Comparison of ENCODE assay signal across 16 cellular contexts in genomic region chr12:52441320-52441911, GRCh38. TPM values are rescaled to one million over a fixed set of nuclear protein-coding genes. Genes with fewer than 3 reads are reported as not detected.
DNase-seq lines count a peak whose midpoint lies in the region; ATAC-seq, FAIRE-seq and TF ChIP-seq lines count a peak whose summit lies in the region.
"Had no signal": no experiment of that assay in that cellular context is flagged by ENCODE, and none has a peak within 500 bp of the region (broad histone marks: within the 10 kb centered on the region; RNA-seq: fewer than 3 reads in every experiment).

No MANE protein-coding gene starts in this region.

- H3K9me3 Mint-ChIP-seq in neural progenitor cell, result no peaks in the 10 kb centered on the region
- peaks cover 0 to 2% (median 0%) of the 10 kb centered on the region in 7 donors for H3K9me3 Mint-ChIP-seq in CD14-positive monocyte

- H3K27ac Mint-ChIP-seq in neural progenitor cell (peak overlapping the region; percentile 84), CD14-positive monocyte (no peak overlapping the region)

- intact Hi-C loops in CD14-positive monocyte (cut with micrococcal nuclease), result no loop called here

- H3K36me3 Mint-ChIP-seq in neural progenitor cell, result no peaks in the 10 kb centered on the region
- H3K36me3 Mint-ChIP-seq in CD14-positive monocyte, result no peaks in the 10 kb centered on the region

- no peak overlapping the region; the same call in 1 of the 2 replicates for H2BK15ac ChIP-seq in H1 (ENCODE audit: low read length)

- TF ChIP-seq RAD21 in H1 (IDR thresholded peaks at IDR 0.05 in 1 of 2, conservative IDR thresholded peaks at IDR 0.05 in 1 of 2; ENCODE audit: low read depth in 2 of 2, low read length in 2 of 2), result no peak

- DNase-seq in G401 (ENCODE audit: low spot score) (peak; percentile 2), NCI-H226 (peak; percentile 96), H1 (ENCODE audit: low read depth in 1 of 2, low spot score in 2 of 2) (no peak), neural progenitor cell (ENCODE audit: low spot score) (peak; percentile 18), OCI-M2 (lab: John Stamatoyannopoulos, UW; ENCODE audit: unreplicated experiment) (no peak), NCI-H1105 (lab: John Stamatoyannopoulos, UW) (no peak), CD14-positive monocyte (ENCODE audit: low spot score) (no peak)
- DNase-seq: activated CD8-positive, alpha-beta memory T cell treated with anti-CD3 and anti-CD28 coated beads for 24 hours; NCI-H1092 treated with DMSO at 0.1 percent for 48 hours; NCI-H446; SHP77 had no signal

- CTCF ChIA-PET in H1 (lab: Charles Lee; ENCODE audit: partially characterized antibody), result interaction anchor here (0.7 to 3.1 kb wide), 7 partner anchors 11 to 120 kb away, joined by 3 to 12 read pairs (median 3); no protein-coding TSS in a partner anchor

- H2BK120ac ChIP-seq in H1 (replicated peaks; ENCODE audit: low read depth, low read length), result no peak overlapping the region

- TF ChIP-seq POLR2A in H1 (IDR thresholded peaks at IDR 0.05; ENCODE audit: control extremely low read depth in 1 of 2, low read depth in 2 of 2, low read length in 2 of 2), result no peak

- H3K27me3 Mint-ChIP-seq in neural progenitor cell (ENCODE audit: insufficient read depth, low read depth) (peaks cover 6% of the 10 kb centered on the region), CD14-positive monocyte (ENCODE audit: low read depth in 3 of 3) (peaks cover 9 to 22% (median 19%) of the 10 kb centered on the region in 3 donors)

- no peaks in the 10 kb centered on the region for H3K36me3 ChIP-seq in H1 (ENCODE audit: control insufficient read depth in 2 of 4, insufficient read depth in 4 of 4, low read length in 3 of 4)
- H3K36me3 ChIP-seq in neural progenitor cell, result no peaks in the 10 kb centered on the region
- H3K36me3 ChIP-seq: neutrophil had no signal

- no peak overlapping the region for H2BK20ac ChIP-seq in H1 (ENCODE audit: low read length)

- H3K4me1 Mint-ChIP-seq in neural progenitor cell (peaks cover 41% of the 10 kb centered on the region), CD14-positive monocyte (no peaks in the 10 kb centered on the region)

- no peak overlapping the region for H2BK5ac ChIP-seq in H1 (ENCODE audit: low read depth, low read length)

- H3F3A ChIP-seq in neural progenitor cell (ENCODE audit: low read depth), result peaks cover 7% of the 10 kb centered on the region

- no peaks in the 10 kb centered on the region for H3K79me2 ChIP-seq in H1 (ENCODE audit: control insufficient read depth in 1 of 2, insufficient read depth in 2 of 2, low read length in 2 of 2)
- H3K79me2 ChIP-seq in neural progenitor cell (ENCODE audit: low read depth), result no peaks in the 10 kb centered on the region

- H3K9me3 ChIP-seq in H1 (ENCODE audit: insufficient read depth in 2 of 2, low read depth in 1 of 2, low read length in 1 of 2) (no peaks in the 10 kb centered on the region), neural progenitor cell (ENCODE audit: low read depth) (no peaks in the 10 kb centered on the region)
- H3K9me3 ChIP-seq: neutrophil had no signal

- H4K20me1 ChIP-seq in H1 (replicated peaks in 1 of 2; ENCODE audit: control insufficient read depth in 1 of 2, insufficient read depth in 2 of 2, low read length in 2 of 2) (no peaks in the 10 kb centered on the region), neural progenitor cell (ENCODE audit: low read depth) (no peaks in the 10 kb centered on the region)

- H3K79me1 ChIP-seq in H1 (ENCODE audit: low read depth, low read length), result no peaks in the 10 kb centered on the region

- H3K9ac ChIP-seq in H1 (replicated peaks in 1 of 4; ENCODE audit: extremely low read depth in 1 of 4, low read depth in 3 of 4, low read length in 3 of 4) (no peak overlapping the region), neural progenitor cell (no peak overlapping the region)

- TF ChIP-seq CTCF in H1 (IDR thresholded peaks at IDR 0.05; ENCODE audit: control extremely low read depth in 1 of 3, insufficient read depth in 1 of 3, low read depth in 1 of 3, low read length in 3 of 3) (no peak), neural progenitor cell (IDR thresholded peaks at IDR 0.05) (no peak), CD14-positive monocyte (IDR thresholded peaks at IDR 0.05) (no peak)

- H3K4me1 ChIP-seq in H1 (replicated peaks in 1 of 4; ENCODE audit: control insufficient read depth in 3 of 4, insufficient read depth in 4 of 4, low read length in 3 of 4), result peaks cover 0 to 5% (median 3%) of the 10 kb centered on the region in 4 experiments; a peak in 3 of 7 replicates
- H3K4me1 ChIP-seq in neural progenitor cell, result peaks cover 25% of the 10 kb centered on the region

- no peaks in the 10 kb centered on the region for H3K23me2 ChIP-seq in H1 (ENCODE audit: low read depth, low read length)

- H3K4ac ChIP-seq in H1 (replicated peaks; ENCODE audit: insufficient read length, low read depth, low read length), result no peak overlapping the region

- no peak overlapping the region for H2BK12ac ChIP-seq in H1 (ENCODE audit: low read depth, low read length)

- H3K4me3 ChIP-seq in H1 (ENCODE audit: extremely low read depth in 1 of 4, insufficient read depth in 2 of 4, low read depth in 3 of 4, low read length in 4 of 4) (no peak overlapping the region), neural progenitor cell (no peak overlapping the region)

- no peak overlapping the region for H2AK5ac ChIP-seq in H1 (ENCODE audit: low read depth, low read length)

- H2AFZ ChIP-seq in H1 (ENCODE audit: low read length) (peak overlapping the region; percentile 75; the same call in 1 of the 2 replicates), neural progenitor cell (replicated peaks) (no peak overlapping the region)

- H3K4me3 Mint-ChIP-seq in neural progenitor cell (peak overlapping the region; percentile 46), CD14-positive monocyte (no peak overlapping the region)

- H3K4me2 ChIP-seq in H1 (ENCODE audit: insufficient read depth in 1 of 2, low read depth in 2 of 2, low read length in 2 of 2) (no peak overlapping the region), neural progenitor cell (no peak overlapping the region)

- no peak for ATAC-seq in HG02623 (IDR thresholded peaks at IDR 0.05; ENCODE audit: unreplicated experiment)

- 81% methylated on average over 9 of the region's 9 CpGs; no CpG with 5 or more reads in 1 of the 2 experiments for WGBS in H1 (ENCODE audit: extremely low coverage in 1 of 2, insufficient coverage in 1 of 2, insufficient read length in 1 of 2, insufficient replicate concordance in 2 of 2, low coverage in 1 of 2, low lambda C conversion rate in 2 of 2, missing lambda C conversion rate in 1 of 2), 2 experiments

- TF ChIP-seq EP300 in H1 (IDR thresholded peaks at IDR 0.05; ENCODE audit: borderline replicate concordance in 1 of 2, low read depth in 2 of 2, low read length in 2 of 2), result no peak

- H3K27me3 ChIP-seq in H1 (replicated peaks in 1 of 4; ENCODE audit: control insufficient read depth in 3 of 4, extremely low read depth in 1 of 4, insufficient read depth in 3 of 4, low read length in 3 of 4) (no peaks in the 10 kb centered on the region; a peak in 2 of 7 replicates), neural progenitor cell (no peaks in the 10 kb centered on the region)

- in situ Hi-C loops in G401 (cut with HindIII; ENCODE audit: low sequenced_read_pairs), result no loop called here

- no peak overlapping the region for H3K18ac ChIP-seq in H1 (ENCODE audit: extremely low read depth, low read length)

- no peak overlapping the region for H4K8ac ChIP-seq in H1 (ENCODE audit: extremely low read depth, insufficient read depth, low read length)

- POLR2A ChIA-PET in H1 (lab: Charles Lee; ENCODE audit: partially characterized antibody), result no interaction called here

- no peak overlapping the region for H3K14ac ChIP-seq in H1 (ENCODE audit: insufficient read length)

- H3K56ac ChIP-seq in H1 (replicated peaks; ENCODE audit: insufficient read length, low read depth, low read length), result no peak overlapping the region

- no peak overlapping the region for H3K27ac ChIP-seq in H1 (ENCODE audit: low read depth, low read length)
- no peak overlapping the region for H3K27ac ChIP-seq in neural progenitor cell
- H3K27ac ChIP-seq: C4-2B, neutrophil had no signal

- no peak overlapping the region for H4K91ac ChIP-seq in H1 (replicated peaks; ENCODE audit: insufficient read length, low read length)

- H4K5ac ChIP-seq in H1 (ENCODE audit: insufficient read length, low read depth, low read length), result no peak overlapping the region

- FAIRE-seq in H1 (lab: Jason Lieb, UNC), result no peak

- H3K23ac ChIP-seq in H1 (ENCODE audit: insufficient read length), result no peak overlapping the region

RNA-seq across cellular contexts. Expression of gene KRT75, which starts 7.2 kb away (rescaled TPM):
- 0.20 and 0.43 TPM in 2 replicates for total RNA-seq in G401 (2014; rRNA removed; shearing (Covaris generic))
- total RNA-seq in H1 (2021; fragmentation: NEBNext Ultra II Directional; extraction: Animal tissue kit (Norgen Biotek cat#: 25700)), result not detected in 2 replicates
- polyA plus RNA-seq in H1 (2011; rRNA removed) (not detected in 2 replicates), CD14-positive monocyte (not detected)
- polyA plus RNA-seq in H1 (2011; cell fraction: cytosol; rRNA removed), result not detected
- polyA plus RNA-seq in H1 (2011; cell fraction: nucleus; rRNA removed), result not detected
- polyA plus RNA-seq in H1 (2012, experiment 1 of 2), result not detected in 4 replicates
- not detected for polyA plus RNA-seq in H1 (2012, experiment 2 of 2)
- not detected for polyA plus RNA-seq in H1 (2013, experiment 1 of 2)
- polyA plus RNA-seq in H1 (2013, experiment 2 of 2), result not detected
- polyA minus RNA-seq in H1 (2011; rRNA and poly(A)+ RNA removed), result not detected in 2 replicates
- polyA minus RNA-seq in H1 (2011; cell fraction: cytosol; rRNA and poly(A)+ RNA removed), result not detected
- not detected for polyA minus RNA-seq in H1 (2011; cell fraction: nucleus; rRNA and poly(A)+ RNA removed)
- not detected in 2 replicates for total RNA-seq in neural progenitor cell (ENCODE audit: low replicate concordance)
- total RNA-seq: cardiac septum, liver had no signal
- polyA plus RNA-seq: liver had no signal

RNA-seq across cellular contexts. Expression of gene KRT6B, which starts 10.5 kb away (rescaled TPM):
- not detected in 2 replicates for total RNA-seq in G401 (2014; rRNA removed; shearing (Covaris generic))
- not detected in 2 replicates for total RNA-seq in H1 (2021; fragmentation: NEBNext Ultra II Directional; extraction: Animal tissue kit (Norgen Biotek cat#: 25700))
- not detected in 2 replicates for polyA plus RNA-seq in H1 (2011; rRNA removed)
- not detected for polyA plus RNA-seq in H1 (2011; cell fraction: cytosol; rRNA removed)
- not detected for polyA plus RNA-seq in H1 (2011; cell fraction: nucleus; rRNA removed)
- not detected in 4 replicates for polyA plus RNA-seq in H1 (2012, experiment 1 of 2)
- not detected for polyA plus RNA-seq in H1 (2012, experiment 2 of 2)
- polyA plus RNA-seq in H1 (2013, experiment 1 of 2), result not detected
- polyA plus RNA-seq in H1 (2013, experiment 2 of 2), result not detected
- not detected in 2 replicates for polyA minus RNA-seq in H1 (2011; rRNA and poly(A)+ RNA removed)
- not detected for polyA minus RNA-seq in H1 (2011; cell fraction: cytosol; rRNA and poly(A)+ RNA removed)
- polyA minus RNA-seq in H1 (2011; cell fraction: nucleus; rRNA and poly(A)+ RNA removed), result not detected
- total RNA-seq in neural progenitor cell (ENCODE audit: low replicate concordance), result not detected in 2 replicates
- polyA plus RNA-seq in CD14-positive monocyte, result not detected
- total RNA-seq: cardiac septum had no signal
- polyA plus RNA-seq: liver had no signal

RNA-seq across cellular contexts. Expression of gene KRT6C, which starts 32.2 kb away (rescaled TPM):
- total RNA-seq in G401 (2014; rRNA removed; shearing (Covaris generic)), result not detected in 2 replicates
- total RNA-seq in H1 (2021; fragmentation: NEBNext Ultra II Directional; extraction: Animal tissue kit (Norgen Biotek cat#: 25700)), result not detected in 2 replicates
- not detected in 2 replicates for polyA plus RNA-seq in H1 (2011; rRNA removed)
- polyA plus RNA-seq in H1 (2011; cell fraction: cytosol; rRNA removed), result not detected
- not detected for polyA plus RNA-seq in H1 (2011; cell fraction: nucleus; rRNA removed)
- polyA plus RNA-seq in H1 (2012, experiment 1 of 2), result not detected in 4 replicates
- polyA plus RNA-seq in H1 (2012, experiment 2 of 2), result not detected
- not detected for polyA plus RNA-seq in H1 (2013, experiment 1 of 2)
- polyA plus RNA-seq in H1 (2013, experiment 2 of 2), result not detected
- not detected in 2 replicates for polyA minus RNA-seq in H1 (2011; rRNA and poly(A)+ RNA removed)
- not detected for polyA minus RNA-seq in H1 (2011; cell fraction: cytosol; rRNA and poly(A)+ RNA removed)
- polyA minus RNA-seq in H1 (2011; cell fraction: nucleus; rRNA and poly(A)+ RNA removed), result not detected
- total RNA-seq in neural progenitor cell (ENCODE audit: low replicate concordance), result not detected in 2 replicates
- polyA plus RNA-seq in CD14-positive monocyte, result not detected
- total RNA-seq: cardiac septum had no signal
- polyA plus RNA-seq: liver had no signal

RNA-seq across cellular contexts. Expression of gene KRT82, which starts 35.3 kb away (rescaled TPM):
- not detected in 2 replicates for total RNA-seq in G401 (2014; rRNA removed; shearing (Covaris generic))
- total RNA-seq in H1 (2021; fragmentation: NEBNext Ultra II Directional; extraction: Animal tissue kit (Norgen Biotek cat#: 25700)), result not detected in 2 replicates
- polyA plus RNA-seq in H1 (2011; rRNA removed), result not detected in 2 replicates
- polyA plus RNA-seq in H1 (2011; cell fraction: cytosol; rRNA removed), result not detected
- polyA plus RNA-seq in H1 (2011; cell fraction: nucleus; rRNA removed), result not detected
- polyA plus RNA-seq in H1 (2012, experiment 1 of 2), result not detected in 4 replicates
- not detected for polyA plus RNA-seq in H1 (2012, experiment 2 of 2)
- polyA plus RNA-seq in H1 (2013, experiment 1 of 2), result not detected
- polyA plus RNA-seq in H1 (2013, experiment 2 of 2), result not detected
- not detected in 2 replicates for polyA minus RNA-seq in H1 (2011; rRNA and poly(A)+ RNA removed)
- polyA minus RNA-seq in H1 (2011; cell fraction: cytosol; rRNA and poly(A)+ RNA removed), result not detected
- not detected for polyA minus RNA-seq in H1 (2011; cell fraction: nucleus; rRNA and poly(A)+ RNA removed)
- total RNA-seq in neural progenitor cell (ENCODE audit: low replicate concordance), result not detected in 2 replicates
- not detected for polyA plus RNA-seq in CD14-positive monocyte
- total RNA-seq: cardiac septum, liver had no signal
- polyA plus RNA-seq: liver had no signal

RNA-seq across cellular contexts. Expression of gene KRT6A, which starts 51.6 kb away (rescaled TPM):
- total RNA-seq in G401 (2014; rRNA removed; shearing (Covaris generic)), result not detected in 2 replicates
- not detected in 2 replicates for total RNA-seq in H1 (2021; fragmentation: NEBNext Ultra II Directional; extraction: Animal tissue kit (Norgen Biotek cat#: 25700))
- 0.08 and 0.11 TPM in 2 replicates for polyA plus RNA-seq in H1 (2011; rRNA removed)
- not detected for polyA plus RNA-seq in H1 (2011; cell fraction: cytosol; rRNA removed)
- polyA plus RNA-seq in H1 (2011; cell fraction: nucleus; rRNA removed), result not detected
- polyA plus RNA-seq in H1 (2012, experiment 1 of 2), result not detected in 4 replicates
- not detected for polyA plus RNA-seq in H1 (2012, experiment 2 of 2)
- not detected for polyA plus RNA-seq in H1 (2013, experiment 1 of 2)
- polyA plus RNA-seq in H1 (2013, experiment 2 of 2), result not detected
- polyA minus RNA-seq in H1 (2011; rRNA and poly(A)+ RNA removed), result 0.22 and 3.6 TPM in 2 replicates
- not detected for polyA minus RNA-seq in H1 (2011; cell fraction: cytosol; rRNA and poly(A)+ RNA removed)
- polyA minus RNA-seq in H1 (2011; cell fraction: nucleus; rRNA and poly(A)+ RNA removed), result not detected
- total RNA-seq in neural progenitor cell (ENCODE audit: low replicate concordance), result not detected in 2 replicates
- polyA plus RNA-seq in CD14-positive monocyte, result not detected
- total RNA-seq: cardiac septum had no signal

Comparison
In these comparisons a context has a peak if more than half of its experiments do, and no peak if none do; other contexts are left out.
1. DNase-seq: peak in G401 (single experiment), NCI-H226 (single experiment) and neural progenitor cell (single experiment); none in H1 (0 of 2), OCI-M2 (single experiment), NCI-H1105 (single experiment) and CD14-positive monocyte (single experiment).